ENCODE assay signal across 21 cellular contexts in the genomic region with DNA sequence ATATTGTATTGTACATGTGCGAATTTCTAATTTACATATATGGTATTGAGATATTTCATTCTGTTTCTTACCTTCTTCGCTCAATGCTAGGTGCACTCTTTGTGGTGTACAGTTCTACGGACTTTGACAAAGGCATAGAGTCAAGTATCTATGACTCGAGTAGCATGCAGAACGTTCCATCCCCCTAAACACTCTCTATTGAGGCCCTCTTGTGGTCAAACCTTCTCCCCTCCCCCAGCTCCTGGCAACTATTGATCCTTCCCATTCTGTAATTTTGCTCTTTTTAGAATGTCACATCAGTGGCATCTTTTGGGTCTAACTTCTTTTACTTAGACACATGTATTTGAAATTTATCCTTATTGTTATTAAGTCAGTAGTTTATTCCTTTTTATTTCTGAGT. TPM values are rescaled to one million over a fixed set of nuclear protein-coding genes. Genes with fewer than 3 reads are reported as not detected.
A peak's percentile ranks its signal among the peaks of the same experiment; 100 is the strongest.
DNase-seq lines count a peak whose midpoint lies in the region; ATAC-seq, FAIRE-seq and TF ChIP-seq lines count a peak whose summit lies in the region.
"Had no signal": no experiment of that assay in that cellular context is flagged by ENCODE, and none has a peak within 500 bp of the region (broad histone marks: within the 10 kb centered on the region; RNA-seq: fewer than 3 reads in every experiment).

No MANE protein-coding gene starts in this region.

- no peak for FAIRE-seq in kidney (lab: Jason Lieb, UNC)
- FAIRE-seq: GM12891, TTC549, urothelium cell line had no signal

- H3K9ac ChIP-seq in mesendoderm (ENCODE audit: low read length): no peak overlapping the region
- H3K9ac ChIP-seq in kidney (ENCODE audit: low read length in 2 of 2): no peak overlapping the region

- H3K23ac ChIP-seq in mesendoderm (ENCODE audit: low read length): no peak overlapping the region

- H3K56ac ChIP-seq in mesendoderm (ENCODE audit: low read length): no peak overlapping the region

- WGBS in mesendoderm (ENCODE audit: extremely low coverage, insufficient coverage, low lambda C conversion rate): no CpG with 5 or more reads among the region's 5 CpGs

- H3K9me3 Mint-ChIP-seq in WTC11: peaks cover 26% of the 10 kb centered on the region

- H3K4ac ChIP-seq in mesendoderm (ENCODE audit: low read depth, low read length): no peak overlapping the region

- no peak overlapping the region for H2BK120ac ChIP-seq in mesendoderm (ENCODE audit: low read depth, low read length)

- H4K8ac ChIP-seq in mesendoderm (ENCODE audit: low read depth, low read length): no peak overlapping the region

- CTCF ChIA-PET in WTC11 (lab: Charles Lee): interaction anchor here (0.8 to 2.2 kb wide), 9 partner anchors 10 to 245 kb away, joined by 3 to 23 read pairs (median 4); no protein-coding TSS in a partner anchor

- H4K5ac ChIP-seq in mesendoderm (ENCODE audit: low read length): no peak overlapping the region

- H3K4me3 Mint-ChIP-seq in WTC11: no peak overlapping the region

- no peak overlapping the region for H3K18ac ChIP-seq in mesendoderm (ENCODE audit: low read length)

- peak; percentile 25 for DNase-seq in SIG-M5 treated with dmso at 0.1 percent for 504 hours (lab: John Stamatoyannopoulos, UW; ENCODE audit: unreplicated experiment)
- no peak for DNase-seq in SIG-M5 (lab: John Stamatoyannopoulos, UW)
- DNase-seq in HFF-Myc (ENCODE audit: extremely low read depth, low read depth): no peak
- DNase-seq in WTC11 (ENCODE audit: low spot score): no peak
- peak; percentile 39 for DNase-seq in mesendoderm
- no peak for DNase-seq in kidney
- no peak for DNase-seq in AG20443 (ENCODE audit: low spot score)
- no peak for DNase-seq in T-helper 1 cell
- DNase-seq: ACHN; amygdala; DMS153; dorsolateral prefrontal cortex; foreskin melanocyte; kidney glomerular epithelial cell; NCI-H1048; retina; RPMI8226; stimulated activated CD4-positive, alpha-beta T cell treated with anti-CD3 and anti-CD28 coated beads, Interleukin-2, amount 100 ng/mL, for 24 hours had no signal

- no peaks in the 10 kb centered on the region for H3K79me1 ChIP-seq in mesendoderm (ENCODE audit: low read length)

- no peaks in the 10 kb centered on the region for H3K27me3 ChIP-seq in mesendoderm (ENCODE audit: insufficient read depth, low read length, poor library complexity)

- H3K9me3 ChIP-seq in kidney (ENCODE audit: control insufficient read depth in 1 of 2, low read length in 2 of 2): no peaks in the 10 kb centered on the region

- intact Hi-C loops in kidney (cut with DNase I): no loop called here

- no peak overlapping the region for H3K4me2 ChIP-seq in mesendoderm (ENCODE audit: low read length)

- TF ChIP-seq CTCF in HFF-Myc (IDR thresholded peaks at IDR 0.05; ENCODE audit: low read depth, low read length, missing control alignments): peak; percentile 8
- TF ChIP-seq CTCF in WTC11 (IDR thresholded peaks at IDR 0.05): no peak
- TF ChIP-seq CTCF in kidney (IDR thresholded peaks at IDR 0.05; ENCODE audit: borderline replicate concordance, extremely low read depth, insufficient read depth): no peak

- H3K36me3 Mint-ChIP-seq in WTC11: peaks cover 4% of the 10 kb centered on the region; the same call in 1 of the 2 replicates

- no peak overlapping the region for H2BK5ac ChIP-seq in mesendoderm (ENCODE audit: low read length)

- H3K79me2 ChIP-seq in mesendoderm (ENCODE audit: control insufficient read depth, insufficient read depth, low read length): no peaks in the 10 kb centered on the region

- H3K27me3 Mint-ChIP-seq in WTC11 (ENCODE audit: low read depth): no peaks in the 10 kb centered on the region

- ATAC-seq in WTC11: peak; percentile 39; the same call in 1 of the 2 replicates

- H3K27ac Mint-ChIP-seq in WTC11: no peak overlapping the region

- H3K27ac ChIP-seq in mesendoderm (ENCODE audit: low read depth, low read length) (no peak overlapping the region), kidney (ENCODE audit: low read depth in 2 of 2, low read length in 2 of 2) (no peak overlapping the region)
- H3K27ac ChIP-seq: dorsolateral prefrontal cortex had no signal

- H3K4me3 ChIP-seq in HFF-Myc (replicated peaks; ENCODE audit: low read depth, low read length): no peak overlapping the region
- no peak overlapping the region for H3K4me3 ChIP-seq in mesendoderm (ENCODE audit: low read length)
- H3K4me3 ChIP-seq in kidney (ENCODE audit: low read length in 2 of 2): no peak overlapping the region
- H3K4me3 ChIP-seq: dorsolateral prefrontal cortex had no signal

- no peaks in the 10 kb centered on the region for H3K4me1 ChIP-seq in mesendoderm (ENCODE audit: control insufficient read depth, low read depth, low read length)
- H3K4me1 ChIP-seq in kidney (ENCODE audit: control insufficient read depth in 1 of 2, insufficient read depth in 1 of 2, low read depth in 1 of 2, low read length in 2 of 2): no peaks in the 10 kb centered on the region

- peaks cover 4% of the 10 kb centered on the region; the same call in 1 of the 2 replicates for H3K4me1 Mint-ChIP-seq in WTC11

- no peak overlapping the region for H2AK5ac ChIP-seq in mesendoderm (ENCODE audit: low read length)

- POLR2A ChIA-PET in WTC11 (lab: Charles Lee): interaction anchor here (1.1 kb wide), 1 partner anchor 222 kb away, joined by 3 read pairs; no protein-coding TSS in a partner anchor

- H2BK15ac ChIP-seq in mesendoderm (replicated peaks; ENCODE audit: low read depth): no peak overlapping the region

- no peaks in the 10 kb centered on the region for H3K36me3 ChIP-seq in mesendoderm (ENCODE audit: control insufficient read depth, insufficient read depth, low read length)
- no peaks in the 10 kb centered on the region for H3K36me3 ChIP-seq in kidney (ENCODE audit: control insufficient read depth in 1 of 2, insufficient read depth in 2 of 2, low read length in 2 of 2)

TF ChIP-seq in WTC11, 78 proteins besides CTCF, POLR2A, EP300 and RAD21 (continues in another document):
- TF ChIP-seq, protein P1, sequence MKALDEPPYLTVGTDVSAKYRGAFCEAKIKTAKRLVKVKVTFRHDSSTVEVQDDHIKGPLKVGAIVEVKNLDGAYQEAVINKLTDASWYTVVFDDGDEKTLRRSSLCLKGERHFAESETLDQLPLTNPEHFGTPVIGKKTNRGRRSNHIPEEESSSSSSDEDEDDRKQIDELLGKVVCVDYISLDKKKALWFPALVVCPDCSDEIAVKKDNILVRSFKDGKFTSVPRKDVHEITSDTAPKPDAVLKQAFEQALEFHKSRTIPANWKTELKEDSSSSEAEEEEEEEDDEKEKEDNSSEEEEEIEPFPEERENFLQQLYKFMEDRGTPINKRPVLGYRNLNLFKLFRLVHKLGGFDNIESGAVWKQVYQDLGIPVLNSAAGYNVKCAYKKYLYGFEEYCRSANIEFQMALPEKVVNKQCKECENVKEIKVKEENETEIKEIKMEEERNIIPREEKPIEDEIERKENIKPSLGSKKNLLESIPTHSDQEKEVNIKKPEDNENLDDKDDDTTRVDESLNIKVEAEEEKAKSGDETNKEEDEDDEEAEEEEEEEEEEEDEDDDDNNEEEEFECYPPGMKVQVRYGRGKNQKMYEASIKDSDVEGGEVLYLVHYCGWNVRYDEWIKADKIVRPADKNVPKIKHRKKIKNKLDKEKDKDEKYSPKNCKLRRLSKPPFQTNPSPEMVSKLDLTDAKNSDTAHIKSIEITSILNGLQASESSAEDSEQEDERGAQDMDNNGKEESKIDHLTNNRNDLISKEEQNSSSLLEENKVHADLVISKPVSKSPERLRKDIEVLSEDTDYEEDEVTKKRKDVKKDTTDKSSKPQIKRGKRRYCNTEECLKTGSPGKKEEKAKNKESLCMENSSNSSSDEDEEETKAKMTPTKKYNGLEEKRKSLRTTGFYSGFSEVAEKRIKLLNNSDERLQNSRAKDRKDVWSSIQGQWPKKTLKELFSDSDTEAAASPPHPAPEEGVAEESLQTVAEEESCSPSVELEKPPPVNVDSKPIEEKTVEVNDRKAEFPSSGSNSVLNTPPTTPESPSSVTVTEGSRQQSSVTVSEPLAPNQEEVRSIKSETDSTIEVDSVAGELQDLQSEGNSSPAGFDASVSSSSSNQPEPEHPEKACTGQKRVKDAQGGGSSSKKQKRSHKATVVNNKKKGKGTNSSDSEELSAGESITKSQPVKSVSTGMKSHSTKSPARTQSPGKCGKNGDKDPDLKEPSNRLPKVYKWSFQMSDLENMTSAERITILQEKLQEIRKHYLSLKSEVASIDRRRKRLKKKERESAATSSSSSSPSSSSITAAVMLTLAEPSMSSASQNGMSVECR (CRISPR knock-in tag; IDR thresholded peaks at IDR 0.05; ENCODE audit: borderline replicate concordance): no peak
- TF ChIP-seq GABPB1 (CRISPR knock-in tag; IDR thresholded peaks at IDR 0.05): no peak
- no peak for TF ChIP-seq TP53 (CRISPR knock-in tag; IDR thresholded peaks at IDR 0.05)

RNA-seq across cellular contexts. Expression of a gene that starts 30.7 kb away (rescaled TPM):
- total RNA-seq in WTC11 (2021) (0.09 to 0.24 TPM (median 0.18 TPM) in 3 replicates), kidney (1.1 TPM)
- polyA plus RNA-seq in mesendoderm (2013, experiment 1 of 2): 0.08 TPM
- polyA plus RNA-seq in mesendoderm (2013, experiment 2 of 2): 0.17 TPM
- not detected for polyA plus RNA-seq in kidney (ENCODE audit: insufficient read depth, low read depth, low replicate concordance)

RNA-seq across cellular contexts. Expression of a gene that starts 53.0 kb away (rescaled TPM):
- total RNA-seq in WTC11 (2021) (not detected in 3 replicates), kidney (not detected)
- polyA plus RNA-seq in mesendoderm (2013, experiment 1 of 2): not detected
- polyA plus RNA-seq in mesendoderm (2013, experiment 2 of 2): not detected
- not detected for polyA plus RNA-seq in kidney (ENCODE audit: insufficient read depth, low read depth, low replicate concordance)

Comparison
In these comparisons a context has a peak if more than half of its experiments do, and no peak if none do; other contexts are left out.
1. DNase-seq: peak in SIG-M5 treated with dmso at 0.1 percent for 504 hours (single experiment) and mesendoderm (single experiment); none in SIG-M5 (single experiment), HFF-Myc (single experiment), WTC11 (single experiment), kidney (single experiment), AG20443 (single experiment) and T-helper 1 cell (0 of 5).